Comparison of ENCODE assay signal across 20 cellular contexts in genomic region chr4:75497133-75497532, GRCh38. TPM values are rescaled to one million over a fixed set of nuclear protein-coding genes. Genes with fewer than 3 reads are reported as not detected.
DNase-seq lines count a peak whose midpoint lies in the region; ATAC-seq and TF ChIP-seq lines count a peak whose summit lies in the region.
"Had no signal": no experiment of that assay in that cellular context is flagged by ENCODE, and none has a peak within 500 bp of the region (broad histone marks: within the 10 kb centered on the region; RNA-seq: fewer than 3 reads in every experiment).

No MANE protein-coding gene starts in this region.

- intact Hi-C loops in MCF 10A (cut with micrococcal nuclease): loop anchor here (10.0 kb wide), 1 partner anchor 622 kb away; no protein-coding TSS in a partner anchor
- intact Hi-C loops in breast epithelium (cut with DNase I; ENCODE audit: low total_unique reads): no loop called here
- intact Hi-C loops in posterior vena cava (cut with DNase I): no loop called here

- POLR2A ChIA-PET in MCF 10A (lab: Yijun Ruan, JAX): interaction anchor here (0.7 to 3.9 kb wide), 5 partner anchors 13 to 1520 kb away, joined by 3 to 34 read pairs (median 3); partner anchors contain the start of genes RCHY1 and THAP6

- H3K27me3 ChIP-seq in breast epithelium (no peaks in the 10 kb centered on the region), SJCRH30 (no peaks in the 10 kb centered on the region)
- H3K27me3 ChIP-seq: heart right ventricle had no signal

- H3K36me3 ChIP-seq in breast epithelium (no peaks in the 10 kb centered on the region), SJCRH30 (peaks cover 86% of the 10 kb centered on the region)

- CTCF ChIA-PET in MCF 10A (lab: Yijun Ruan, JAX): interaction anchor here (0.5 to 0.6 kb wide), 2 partner anchors 162 to 211 kb away, joined by 3 read pairs; no protein-coding TSS in a partner anchor

- peaks cover 58% of the 10 kb centered on the region for H3K36me3 Mint-ChIP-seq in MCF 10A (ENCODE audit: insufficient read depth, unreplicated experiment)
- peaks cover 94% of the 10 kb centered on the region for H3K36me3 Mint-ChIP-seq in activated T-helper 17 cell treated with anti-CD3 and anti-CD28 coated beads, Interleukin-2, amount 50 U/mL, for 72 hours (ENCODE audit: low read depth)

- no peaks in the 10 kb centered on the region for H3K27me3 Mint-ChIP-seq in MCF 10A (ENCODE audit: insufficient read depth, unreplicated experiment)
- no peaks in the 10 kb centered on the region for H3K27me3 Mint-ChIP-seq in activated T-helper 17 cell treated with anti-CD3 and anti-CD28 coated beads, Interleukin-2, amount 50 U/mL, for 72 hours
- H3K27me3 Mint-ChIP-seq: dendritic cell treated with granulocyte-macrophage colony-stimulating factor and Interleukin-4, amounts not matched to agents 40 ng/mL and 50 ng/mL, for 4 days; naive thymus-derived CD8-positive, alpha-beta T cell; stimulated activated naive CD8-positive, alpha-beta T cell treated with anti-CD3 and anti-CD28 coated beads, Interleukin-15, Interleukin-2, amounts not matched to agents 100 ng/mL and 50 ng/mL, for 24 hours had no signal

- ATAC-seq in activated T-helper 17 cell treated with anti-CD3 and anti-CD28 coated beads, Interleukin-2, amount 50 U/mL, for 72 hours (replicated peaks): no peak
- ATAC-seq: activated CD4-positive, CD25-positive, alpha-beta regulatory T cell treated with anti-CD3 and anti-CD28 coated beads, Interleukin-2, amount 50 U/mL, for 24 hours; heart right ventricle; HepG2; naive thymus-derived CD8-positive, alpha-beta T cell had no signal

- TF ChIP-seq POLR2A in breast epithelium (IDR thresholded peaks at IDR 0.05): no peak

- H3K9me3 ChIP-seq in breast epithelium (no peaks in the 10 kb centered on the region), SJCRH30 (replicated peaks) (peaks cover 6% of the 10 kb centered on the region; the same call in 1 of the 2 replicates)

- BruUV-seq in MCF 10A (replicated peaks; lab: Mats Ljungman, UMichigan): no TSS peak

- no peak for TF ChIP-seq CTCF in MCF 10A (IDR thresholded peaks at IDR 0.05; ENCODE audit: unreplicated experiment)
- no peak for TF ChIP-seq CTCF in breast epithelium (IDR thresholded peaks at IDR 0.05)

- DNase-seq in MCF 10A (ENCODE audit: unreplicated experiment): peak; percentile 20
- no peak for DNase-seq in breast epithelium (ENCODE audit: low spot score in 2 of 2)
- peak; percentile 57 for DNase-seq in fibroblast of peridontal ligament (ENCODE audit: extremely low read depth)
- DNase-seq in SJCRH30: no peak
- DNase-seq in DMS153 (lab: John Stamatoyannopoulos, UW): no peak
- no peak for DNase-seq in GM03348 (ENCODE audit: low spot score)
- DNase-seq in posterior vena cava (ENCODE audit: low spot score): no peak
- DNase-seq: erythroblast; heart right ventricle; naive thymus-derived CD8-positive, alpha-beta T cell; NCI-H2029; SHP77; T-helper 2 cell; trophoblast cell had no signal

- H3K4me3 Mint-ChIP-seq in MCF 10A (ENCODE audit: unreplicated experiment): no peak overlapping the region
- no peak overlapping the region for H3K4me3 Mint-ChIP-seq in activated T-helper 17 cell treated with anti-CD3 and anti-CD28 coated beads, Interleukin-2, amount 50 U/mL, for 72 hours
- H3K4me3 Mint-ChIP-seq: dendritic cell treated with granulocyte-macrophage colony-stimulating factor and Interleukin-4, amounts not matched to agents 40 ng/mL and 50 ng/mL, for 4 days; stimulated activated naive CD8-positive, alpha-beta T cell treated with anti-CD3 and anti-CD28 coated beads, Interleukin-15, Interleukin-2, amounts not matched to agents 100 ng/mL and 50 ng/mL, for 24 hours had no signal

- H3K4me1 Mint-ChIP-seq in MCF 10A (ENCODE audit: insufficient read depth, unreplicated experiment): peaks cover 16% of the 10 kb centered on the region
- peaks cover 33% of the 10 kb centered on the region for H3K4me1 Mint-ChIP-seq in activated T-helper 17 cell treated with anti-CD3 and anti-CD28 coated beads, Interleukin-2, amount 50 U/mL, for 72 hours

- H3K4me1 ChIP-seq in breast epithelium (no peaks in the 10 kb centered on the region), SJCRH30 (peaks cover 4% of the 10 kb centered on the region; the same call in 1 of the 2 replicates)

- H3K27ac ChIP-seq in breast epithelium: no peak overlapping the region
- no peak overlapping the region for H3K27ac ChIP-seq in SJCRH30
- H3K27ac ChIP-seq: heart right ventricle had no signal

- H3K4me3 ChIP-seq in breast epithelium (no peak overlapping the region), SJCRH30 (no peak overlapping the region)
- H3K4me3 ChIP-seq: heart right ventricle had no signal

- no peak overlapping the region for H3K27ac Mint-ChIP-seq in MCF 10A (ENCODE audit: low read depth, unreplicated experiment)
- H3K27ac Mint-ChIP-seq in activated T-helper 17 cell treated with anti-CD3 and anti-CD28 coated beads, Interleukin-2, amount 50 U/mL, for 72 hours: peak overlapping the region; percentile 10

- peaks cover 18% of the 10 kb centered on the region for H3K9me3 Mint-ChIP-seq in MCF 10A (ENCODE audit: unreplicated experiment)
- H3K9me3 Mint-ChIP-seq in activated T-helper 17 cell treated with anti-CD3 and anti-CD28 coated beads, Interleukin-2, amount 50 U/mL, for 72 hours: peaks cover 3% of the 10 kb centered on the region
- H3K9me3 Mint-ChIP-seq: dendritic cell treated with granulocyte-macrophage colony-stimulating factor and Interleukin-4, amounts not matched to agents 40 ng/mL and 50 ng/mL, for 4 days; naive thymus-derived CD8-positive, alpha-beta T cell had no signal

RNA-seq across cellular contexts. Expression of gene RCHY1, which starts 17.1 kb away (rescaled TPM):
- total RNA-seq in MCF 10A (2022) (29.1 and 38.3 TPM in 2 replicates), breast epithelium (10 to 100 TPM; 23.6 to 46.7 (median 25.6) TPM), posterior vena cava (10 to 100 TPM; 30.6 to 31.9 TPM)
- 10 to 100 TPM; 29.3 to 35.1 TPM for total RNA-seq in activated T-helper 17 cell treated with anti-CD3 and anti-CD28 coated beads, Interleukin-2, amount 50 U/mL, for 72 hours
- total RNA-seq in SJCRH30 (2014; rRNA removed; shearing (Covaris generic)): 69.7 and 71.5 TPM in 2 replicates

RNA-seq across cellular contexts. Expression of gene THAP6, which starts 17.1 kb away (rescaled TPM):
- 27.6 and 30.0 TPM in 2 replicates for total RNA-seq in MCF 10A (2022)
- total RNA-seq in breast epithelium: 10 to 100 TPM; 22.2 to 25.9 (median 25.9) TPM
- total RNA-seq in activated T-helper 17 cell treated with anti-CD3 and anti-CD28 coated beads, Interleukin-2, amount 50 U/mL, for 72 hours: 10 to 100 TPM; 15.8 to 25.4 TPM
- 20.3 and 22.1 TPM in 2 replicates for total RNA-seq in SJCRH30 (2014; rRNA removed; shearing (Covaris generic))
- total RNA-seq in posterior vena cava: 10 to 100 TPM; 15.7 to 19.9 TPM

RNA-seq across cellular contexts. Expression of gene ODAPH, which starts 58.7 kb away (rescaled TPM):
- total RNA-seq in MCF 10A (2022) (not detected in 2 replicates), breast epithelium (not detected), posterior vena cava (not detected)
- 1 to 10 TPM in 1 of 2 donors, under 1 TPM in 1; 0.87 to 3.4 TPM for total RNA-seq in activated T-helper 17 cell treated with anti-CD3 and anti-CD28 coated beads, Interleukin-2, amount 50 U/mL, for 72 hours
- 0.08 TPM in 1 of 2 replicates, not detected in the other for total RNA-seq in SJCRH30 (2014; rRNA removed; shearing (Covaris generic))
- total RNA-seq: heart right ventricle; HepG2; naive thymus-derived CD8-positive, alpha-beta T cell; NCI-H460 had no signal

Comparison
In these comparisons a context has a peak if more than half of its experiments do, and no peak if none do; other contexts are left out.
1. DNase-seq: peak in MCF 10A (single experiment) and fibroblast of peridontal ligament (single experiment); none in breast epithelium (0 of 2), SJCRH30 (0 of 2), DMS153 (single experiment), GM03348 (single experiment) and posterior vena cava (single experiment).